ENCODE assay signal across 8 cellular contexts in the genomic region with DNA sequence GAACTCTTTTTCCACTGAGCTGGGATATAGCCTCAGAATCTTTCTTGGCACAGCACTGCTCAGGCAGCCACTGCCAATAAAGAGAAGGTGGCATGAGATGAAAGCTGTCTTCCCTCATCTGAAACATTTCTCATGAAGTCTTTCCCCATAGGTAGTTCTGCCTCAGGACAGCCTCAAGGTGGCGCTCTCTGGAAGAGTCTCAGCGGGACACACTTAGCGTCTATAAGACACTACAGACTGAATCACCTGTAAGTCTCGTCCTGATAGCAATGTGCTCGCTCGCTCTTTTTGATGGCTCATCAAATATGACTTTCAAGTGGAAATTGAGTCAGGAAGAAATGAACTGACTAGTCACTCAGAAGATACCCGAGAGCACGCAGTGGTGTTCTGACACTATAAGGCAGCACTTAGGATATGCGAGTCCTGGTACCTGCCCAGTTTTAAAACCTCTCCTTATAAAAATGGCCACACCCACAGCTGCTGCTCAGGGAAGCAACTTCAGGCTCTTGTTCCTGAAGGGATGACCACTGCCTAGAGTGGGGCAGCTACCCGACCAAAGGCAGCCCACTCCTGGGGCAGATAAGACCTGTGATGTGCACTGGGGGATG.
DNase-seq lines count a peak whose midpoint lies in the region; TF ChIP-seq lines count a peak whose summit lies in the region.

No MANE protein-coding gene starts in this region.

- H3K27me3 Mint-ChIP-seq in mesothelial cell of epicardium (ENCODE audit: low read depth): no peaks in the 10 kb centered on the region

- H3K27ac Mint-ChIP-seq in mesothelial cell of epicardium: no peak overlapping the region

- DNase-seq in GDM1 (lab: John Stamatoyannopoulos, UW) (peak; percentile 13), KBM-7 (peak; percentile 63), SW480 (ENCODE audit: low spot score) (peak; percentile 7), cerebellar cortex (ENCODE audit: low spot score) (peak; percentile 47), mesothelial cell of epicardium (ENCODE audit: low spot score in 2 of 2, unreplicated experiment in 2 of 2) (peak; percentile 25 to 60), ascending aorta (ENCODE audit: low spot score in 2 of 2) (no peak), T1000 (lab: John Stamatoyannopoulos, UW) (no peak), kidney glomerular epithelial cell (lab: John Stamatoyannopoulos, UW) (no peak)

- no peaks in the 10 kb centered on the region for H3K27me3 ChIP-seq in ascending aorta

- H3K4me3 Mint-ChIP-seq in mesothelial cell of epicardium: no peak overlapping the region

- in situ Hi-C loops in KBM-7 (cut with MboI; ENCODE audit: low pct_unique_long_range_greater_than_20kb, low sequenced_read_pairs): loop anchor here (25.0 kb wide), 2 partner anchors 277 to 402 kb away; partner anchors contain the start of gene SUCLG2

- TF ChIP-seq CTCF in mesothelial cell of epicardium (IDR thresholded peaks at IDR 0.05; ENCODE audit: unreplicated experiment) (peak; percentile 37), ascending aorta (IDR thresholded peaks at IDR 0.05) (peak in 1 of 3 experiments; percentile 27)

- peaks cover 7% of the 10 kb centered on the region for H3K36me3 Mint-ChIP-seq in mesothelial cell of epicardium

- H3K36me3 ChIP-seq in ascending aorta: no peaks in the 10 kb centered on the region

- intact Hi-C loops in ascending aorta (cut with DNase I): loop anchor here (5.0 kb wide), 1 partner anchor 222 kb away; no protein-coding TSS in a partner anchor

- H3K4me1 Mint-ChIP-seq in mesothelial cell of epicardium: peaks cover 15% of the 10 kb centered on the region

- no peaks in the 10 kb centered on the region for H3K9me3 ChIP-seq in ascending aorta

- H3K27ac ChIP-seq in ascending aorta: no peak overlapping the region

- H3K4me1 ChIP-seq in ascending aorta: peaks cover 0 to 25% of the 10 kb centered on the region in 2 donors

- H3K9me3 Mint-ChIP-seq in mesothelial cell of epicardium: peaks cover 3% of the 10 kb centered on the region

- H3K4me3 ChIP-seq in ascending aorta: no peak overlapping the region

Comparison
In these comparisons a context has a peak if more than half of its experiments do, and no peak if none do; other contexts are left out.
1. DNase-seq: peak in GDM1 (single experiment), KBM-7 (single experiment), SW480 (single experiment), cerebellar cortex (single experiment) and mesothelial cell of epicardium (2 of 2); none in ascending aorta (0 of 2), T1000 (single experiment) and kidney glomerular epithelial cell (single experiment).